ENCODE assay signal across 8 cellular contexts in genomic region chr17:39979865-39980401, GRCh38. TPM values are rescaled to one million over a fixed set of nuclear protein-coding genes. Genes with fewer than 3 reads are reported as not detected.
DNase-seq lines count a peak whose midpoint lies in the region; ATAC-seq and TF ChIP-seq lines count a peak whose summit lies in the region.

No MANE protein-coding gene starts in this region.

- H3K36me3 Mint-ChIP-seq in activated naive CD8-positive, alpha-beta T cell treated with anti-CD3 and anti-CD28 coated beads, Interleukin-2, amount 50 U/mL, for 24 hours (ENCODE audit: low read depth): peaks cover 21% of the 10 kb centered on the region

- no peaks in the 10 kb centered on the region for H3K27me3 ChIP-seq in hepatocyte
- peaks cover 0 to 5% (median 0%) of the 10 kb centered on the region in 3 donors for H3K27me3 ChIP-seq in skeletal muscle tissue (ENCODE audit: control insufficient read depth in 3 of 3, insufficient read depth in 3 of 3, low read length in 3 of 3)

- peak overlapping the region; percentile 61 for H2AFZ ChIP-seq in hepatocyte

- H3K9me3 ChIP-seq in hepatocyte (ENCODE audit: low read depth): no peaks in the 10 kb centered on the region
- no peaks in the 10 kb centered on the region for H3K9me3 ChIP-seq in skeletal muscle tissue (ENCODE audit: control insufficient read depth in 3 of 3, low read length in 3 of 3)

- H3K36me3 ChIP-seq in hepatocyte (replicated peaks; ENCODE audit: insufficient read depth, low read depth) (no peaks in the 10 kb centered on the region), skeletal muscle tissue (ENCODE audit: control insufficient read depth in 3 of 3, insufficient read depth in 3 of 3, low read length in 3 of 3) (peaks cover 8 to 14% (median 11%) of the 10 kb centered on the region in 3 donors)

- H3K27ac ChIP-seq in hepatocyte (peak overlapping the region; percentile 69), skeletal muscle tissue (ENCODE audit: low read depth, low read length) (peak overlapping the region; percentile 98)

- peak overlapping the region; percentile 82 to 99 (median 98) for H3K9ac ChIP-seq in skeletal muscle tissue (ENCODE audit: low read depth in 1 of 3, low read length in 3 of 3)

- H3K9me3 Mint-ChIP-seq in activated naive CD8-positive, alpha-beta T cell treated with anti-CD3 and anti-CD28 coated beads, Interleukin-2, amount 50 U/mL, for 24 hours: no peaks in the 10 kb centered on the region

- peak overlapping the region; percentile 96 for H3K27ac Mint-ChIP-seq in activated naive CD8-positive, alpha-beta T cell treated with anti-CD3 and anti-CD28 coated beads, Interleukin-2, amount 50 U/mL, for 24 hours

- H3K4me3 ChIP-seq in hepatocyte (peak overlapping the region; percentile 13), skeletal muscle tissue (ENCODE audit: low read length in 3 of 3) (peak overlapping the region; percentile 93 to 99 (median 96))

- ATAC-seq in HG02759 (IDR thresholded peaks at IDR 0.05; ENCODE audit: unreplicated experiment): peak; percentile 18
- peak; percentile 4 for ATAC-seq in activated naive CD8-positive, alpha-beta T cell treated with anti-CD3 and anti-CD28 coated beads, Interleukin-2, amount 50 U/mL, for 24 hours

- TF ChIP-seq CTCF in hepatocyte (IDR thresholded peaks at IDR 0.05; ENCODE audit: poor library complexity): peak; percentile 20

- no peaks in the 10 kb centered on the region for H3K9me2 ChIP-seq in hepatocyte (replicated peaks; ENCODE audit: insufficient read depth)

- peak overlapping the region; percentile 78 for H3K4me2 ChIP-seq in hepatocyte

- H3K4me3 Mint-ChIP-seq in activated naive CD8-positive, alpha-beta T cell treated with anti-CD3 and anti-CD28 coated beads, Interleukin-2, amount 50 U/mL, for 24 hours: peak overlapping the region; percentile 95

- H4K20me1 ChIP-seq in hepatocyte (ENCODE audit: insufficient read depth, poor library complexity, severe bottlenecking): peaks cover 16% of the 10 kb centered on the region

- peak; percentile 18 to 37 for DNase-seq in stimulated activated CD4-positive, alpha-beta T cell treated with anti-CD3 and anti-CD28 coated beads, Interleukin-2, amount 100 ng/mL, for 24 hours
- DNase-seq in stimulated activated CD4-positive, alpha-beta T cell treated with anti-CD3 and anti-CD28 coated beads, Interleukin-2, amount 100 ng/mL, for 48 hours: no peak
- DNase-seq in NCI-H226 (peak; percentile 77), hepatocyte (ENCODE audit: low spot score) (peak; percentile 60), NCI-H2029 treated with DMSO at 0.1 percent for 48 hours (lab: John Stamatoyannopoulos, UW) (no peak)
- no peak for DNase-seq in activated naive CD8-positive, alpha-beta T cell treated with anti-CD3 and anti-CD28 coated beads, Interleukin-2, amount 50 U/mL, for 24 hours

- peaks cover 29% of the 10 kb centered on the region for H3K79me2 ChIP-seq in hepatocyte

- H3K4me1 ChIP-seq in hepatocyte (ENCODE audit: insufficient read depth) (peaks cover 12% of the 10 kb centered on the region), skeletal muscle tissue (ENCODE audit: control insufficient read depth in 3 of 3, insufficient read depth in 3 of 3, low read length in 3 of 3) (peaks cover 17 to 36% (median 24%) of the 10 kb centered on the region in 3 donors)

- H3K27me3 Mint-ChIP-seq in activated naive CD8-positive, alpha-beta T cell treated with anti-CD3 and anti-CD28 coated beads, Interleukin-2, amount 50 U/mL, for 24 hours: peaks cover 6% of the 10 kb centered on the region

- under 1% methylated on average over 12 of the region's 12 CpGs for WGBS in hepatocyte (ENCODE audit: low lambda C conversion rate, missing lambda C conversion rate)

- peaks cover 31% of the 10 kb centered on the region for H3K4me1 Mint-ChIP-seq in activated naive CD8-positive, alpha-beta T cell treated with anti-CD3 and anti-CD28 coated beads, Interleukin-2, amount 50 U/mL, for 24 hours

RNA-seq across cellular contexts. Expression of gene PSMD3, which starts 0.7 kb away (rescaled TPM):
- total RNA-seq in hepatocyte: 71.9 and 92.1 TPM in 2 replicates
- 114 and 124 TPM in 2 replicates for polyA plus RNA-seq in hepatocyte
- 56.4 TPM for total RNA-seq in skeletal muscle tissue

RNA-seq across cellular contexts. Expression of gene GSDMA, which starts 17.1 kb away (rescaled TPM):
- 0.08 TPM in 1 of 2 replicates, not detected in the other for total RNA-seq in hepatocyte
- polyA plus RNA-seq in hepatocyte: 0.08 and 0.21 TPM in 2 replicates
- not detected for total RNA-seq in skeletal muscle tissue

RNA-seq across cellular contexts. Expression of gene CSF3, which starts 35.3 kb away (rescaled TPM):
- 0.12 TPM in 1 of 2 replicates, not detected in the other for total RNA-seq in hepatocyte
- polyA plus RNA-seq in hepatocyte: 0.36 TPM in 1 of 2 replicates, not detected in the other
- 0.52 TPM for total RNA-seq in skeletal muscle tissue

RNA-seq across cellular contexts. Expression of gene LRRC3C, which starts 52.4 kb away (rescaled TPM):
- total RNA-seq in hepatocyte: 0.57 TPM in 1 of 2 replicates, not detected in the other
- not detected in 2 replicates for polyA plus RNA-seq in hepatocyte
- total RNA-seq in skeletal muscle tissue: not detected

RNA-seq across cellular contexts. Expression of gene ORMDL3, which starts 52.5 kb away (rescaled TPM):
- total RNA-seq in hepatocyte: 52.8 and 73.3 TPM in 2 replicates
- polyA plus RNA-seq in hepatocyte: 33.3 and 56.4 TPM in 2 replicates
- total RNA-seq in skeletal muscle tissue: 37.1 TPM

Comparison
In these comparisons a context has a peak if more than half of its experiments do, and no peak if none do; other contexts are left out.
1. DNase-seq: peak in stimulated activated CD4-positive, alpha-beta T cell treated with anti-CD3 and anti-CD28 coated beads, Interleukin-2, amount 100 ng/mL, for 24 hours (2 of 2), NCI-H226 (single experiment) and hepatocyte (single experiment); none in stimulated activated CD4-positive, alpha-beta T cell treated with anti-CD3 and anti-CD28 coated beads, Interleukin-2, amount 100 ng/mL, for 48 hours (0 of 2), activated naive CD8-positive, alpha-beta T cell treated with anti-CD3 and anti-CD28 coated beads, Interleukin-2, amount 50 U/mL, for 24 hours (single experiment) and NCI-H2029 treated with DMSO at 0.1 percent for 48 hours (single experiment).